ENCODE assay signal across 19 cellular contexts in the genomic region with DNA sequence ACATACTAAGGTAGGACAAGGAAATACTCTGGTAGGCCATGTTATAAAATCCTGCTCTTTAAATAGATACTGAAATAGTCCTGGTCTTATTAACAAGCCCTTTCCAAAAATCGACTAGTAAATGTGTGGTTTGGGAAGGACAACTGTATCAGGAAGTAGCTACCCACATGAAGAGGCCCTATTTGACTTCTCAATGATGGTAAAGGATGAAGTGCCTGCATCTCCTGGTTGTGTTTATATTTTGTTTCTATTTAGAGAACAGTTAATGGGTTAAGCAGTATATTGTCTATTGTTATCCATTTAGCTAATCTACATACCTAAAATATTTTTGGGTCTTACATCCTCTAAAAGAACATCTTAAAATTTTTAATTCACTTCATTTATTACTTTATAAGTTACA. TPM values are rescaled to one million over a fixed set of nuclear protein-coding genes. Genes with fewer than 3 reads are reported as not detected.
DNase-seq lines count a peak whose midpoint lies in the region; ATAC-seq, FAIRE-seq and TF ChIP-seq lines count a peak whose summit lies in the region.
"Had no signal": no experiment of that assay in that cellular context is flagged by ENCODE, and none has a peak within 500 bp of the region (broad histone marks: within the 10 kb centered on the region; RNA-seq: fewer than 3 reads in every experiment).

No MANE protein-coding gene starts in this region.

- H3K27ac ChIP-seq in SK-N-SH (ENCODE audit: low read depth in 2 of 2, low read length in 1 of 2): peak overlapping the region in 1 of 2 experiments; percentile 25; a peak in 1 of 4 replicates
- no peak overlapping the region for H3K27ac ChIP-seq in kidney (ENCODE audit: low read depth in 2 of 2, low read length in 2 of 2)
- no peak overlapping the region for H3K27ac ChIP-seq in upper lobe of right lung
- no peak overlapping the region for H3K27ac ChIP-seq in ovary

- CTCF ChIA-PET in SK-N-SH (lab: Yijun Ruan, JAX): interaction anchor here (0.9 to 1.4 kb wide), 2 partner anchors 8 to 24 kb away, joined by 4 to 6 read pairs; partner anchors contain the start of gene SHROOM1

- no peak overlapping the region for H3K9ac ChIP-seq in SK-N-SH
- no peak overlapping the region for H3K9ac ChIP-seq in kidney (ENCODE audit: low read length in 2 of 2)

- POLR2A ChIA-PET in SK-N-SH (lab: Yijun Ruan, JAX): interaction anchor here (1.6 kb wide), 1 partner anchor 12 kb away, joined by 7 read pairs; the partner anchor contains the start of genes GDF9 and UQCRQ

- no peaks in the 10 kb centered on the region for H3K9me2 ChIP-seq in SK-N-SH

- no peaks in the 10 kb centered on the region for H4K20me1 ChIP-seq in SK-N-SH (ENCODE audit: insufficient read depth)

- H3K4me3 ChIP-seq in SK-N-SH (ENCODE audit: low read depth in 2 of 2, low read length in 1 of 2): no peak overlapping the region
- no peak overlapping the region for H3K4me3 ChIP-seq in kidney (ENCODE audit: low read length in 2 of 2)
- no peak overlapping the region for H3K4me3 ChIP-seq in upper lobe of right lung
- H3K4me3 ChIP-seq in ovary: no peak overlapping the region

- TF ChIP-seq POLR2A in H54 (IDR thresholded peaks at IDR 0.05; ENCODE audit: low read depth, low read length): no peak
- no peak for TF ChIP-seq POLR2A in ovary (IDR thresholded peaks at IDR 0.05)

- H3K4me2 ChIP-seq in SK-N-SH: no peak overlapping the region

- 75% methylated on average over 1 of the region's 1 CpG for WGBS in SK-N-SH (ENCODE audit: low lambda C conversion rate)
- WGBS in ovary, 3 donors: 24 to 49% (median 48%) methylated on average over 1 of the region's 1 CpG

- H3K9me3 ChIP-seq in SK-N-SH (no peaks in the 10 kb centered on the region), kidney (ENCODE audit: control insufficient read depth in 1 of 2, low read length in 2 of 2) (no peaks in the 10 kb centered on the region), upper lobe of right lung (no peaks in the 10 kb centered on the region), ovary (no peaks in the 10 kb centered on the region)

- peaks cover 5% of the 10 kb centered on the region for H3F3A ChIP-seq in SK-N-SH (replicated peaks; ENCODE audit: insufficient read depth)

- FAIRE-seq in RCC 7860 (lab: Jason Lieb, UNC): peak; percentile 2
- FAIRE-seq in kidney (lab: Jason Lieb, UNC): peak; percentile 62
- FAIRE-seq in H54 (lab: Jason Lieb, UNC): no peak
- FAIRE-seq: D721Med had no signal

- intact Hi-C loops in kidney (cut with DNase I): no loop called here
- intact Hi-C loops in upper lobe of right lung (cut with DNase I): no loop called here
- intact Hi-C loops in ovary (cut with DNase I): no loop called here

- H3K27me3 ChIP-seq in SK-N-SH (ENCODE audit: insufficient read depth) (no peaks in the 10 kb centered on the region), upper lobe of right lung (no peaks in the 10 kb centered on the region), ovary (no peaks in the 10 kb centered on the region)

- H3K4me1 ChIP-seq in SK-N-SH (ENCODE audit: control insufficient read depth in 1 of 2, insufficient read depth in 2 of 2, low read depth in 1 of 2, low read length in 1 of 2) (no peaks in the 10 kb centered on the region), kidney (ENCODE audit: control insufficient read depth in 1 of 2, insufficient read depth in 1 of 2, low read depth in 1 of 2, low read length in 2 of 2) (peaks cover 0 to 3% of the 10 kb centered on the region in 2 donors), upper lobe of right lung (no peaks in the 10 kb centered on the region), ovary (ENCODE audit: insufficient read depth) (no peaks in the 10 kb centered on the region)

- DNase-seq in SK-N-SH (no peak), RCC 7860 (ENCODE audit: low spot score) (no peak), kidney (no peak), upper lobe of right lung (no peak), H54 (ENCODE audit: insufficient read length, low spot score) (no peak), ovary (no peak)
- DNase-seq: AML-193; CD4-positive, alpha-beta memory T cell; H7; Karpas-422; NCI-H1436 treated with DMSO at 0.1 percent for 48 hours; NCI-H446; NCI-H82; SHP77 treated with DMSO at 0.1 percent for 48 hours; SW 1271 had no signal

- H2AFZ ChIP-seq in SK-N-SH (ENCODE audit: low read depth): peak overlapping the region; percentile 61; the same call in 1 of the 2 replicates

- TF ChIP-seq RAD21 in SK-N-SH (IDR thresholded peaks at IDR 0.05; ENCODE audit: low read length): no peak

- TF ChIP-seq CTCF in SK-N-SH (IDR thresholded peaks at IDR 0.05): no peak
- no peak for TF ChIP-seq CTCF in kidney (IDR thresholded peaks at IDR 0.05; ENCODE audit: borderline replicate concordance, extremely low read depth, insufficient read depth)
- no peak for TF ChIP-seq CTCF in upper lobe of right lung (IDR thresholded peaks at IDR 0.05)
- no peak for TF ChIP-seq CTCF in ovary (IDR thresholded peaks at IDR 0.05)

- TF ChIP-seq EP300 in SK-N-SH (IDR thresholded peaks at IDR 0.05; ENCODE audit: borderline replicate concordance in 1 of 2, low read depth in 1 of 2, low read length in 1 of 2): no peak
- TF ChIP-seq EP300 in ovary (IDR thresholded peaks at IDR 0.05): no peak

- H3K79me2 ChIP-seq in SK-N-SH (ENCODE audit: insufficient read depth): no peaks in the 10 kb centered on the region

- no peak; the same call in 2 of the 3 replicates for ATAC-seq in SK-N-SH treated with all-trans-retinoic acid at 6 μM for 48 hours
- ATAC-seq in upper lobe of right lung: no peak
- no peak for ATAC-seq in GM18498 (IDR thresholded peaks at IDR 0.05; ENCODE audit: unreplicated experiment)
- ATAC-seq: Panc1 had no signal

- H3K36me3 ChIP-seq in SK-N-SH (replicated peaks in 1 of 2; ENCODE audit: control insufficient read depth in 1 of 2, insufficient read depth in 2 of 2, low read length in 1 of 2) (no peaks in the 10 kb centered on the region), kidney (ENCODE audit: control insufficient read depth in 1 of 2, insufficient read depth in 2 of 2, low read length in 2 of 2) (no peaks in the 10 kb centered on the region), upper lobe of right lung (no peaks in the 10 kb centered on the region), ovary (no peaks in the 10 kb centered on the region)

TF ChIP-seq in SK-N-SH, 30 proteins besides CTCF, POLR2A, EP300 and RAD21 (continues in another document):
- TF ChIP-seq SIN3A (IDR thresholded peaks at IDR 0.05; ENCODE audit: borderline replicate concordance, low read depth, low read length) (no peak), FOSL2 (IDR thresholded peaks at IDR 0.05; ENCODE audit: borderline replicate concordance, low read depth) (no peak), NFIC (IDR thresholded peaks at IDR 0.05; ENCODE audit: borderline replicate concordance) (no peak)

TF ChIP-seq in SK-N-SH treated with all-trans-retinoic acid at 6 μM for 48 hours, 23 proteins besides CTCF, POLR2A, EP300 and RAD21 (continues in another document):
- TF ChIP-seq ESRRG (CRISPR knock-in tag; IDR thresholded peaks at IDR 0.05) (no peak), ZNF70 (CRISPR knock-in tag; IDR thresholded peaks at IDR 0.05) (no peak), TOX (CRISPR knock-in tag; IDR thresholded peaks at IDR 0.05; ENCODE audit: borderline replicate concordance) (no peak)

RNA-seq across cellular contexts. Expression of gene GDF9, which starts 12.5 kb away (rescaled TPM):
- polyA plus RNA-seq in SK-N-SH (2012; rRNA removed) (0.82 and 1.2 TPM in 2 replicates), kidney (ENCODE audit: insufficient read depth, low read depth, low replicate concordance) (0.88 TPM), ovary (under 1 TPM; 0.60 to 0.93 TPM)
- polyA plus RNA-seq in SK-N-SH (2012; cell fraction: cytosol; rRNA removed): 0.53 and 0.59 TPM in 2 replicates
- polyA plus RNA-seq in SK-N-SH (2012; cell fraction: nucleus; rRNA removed): 1.2 and 1.8 TPM in 2 replicates
- total RNA-seq in kidney (0.88 TPM), upper lobe of right lung (0.46 TPM), ovary (under 1 TPM in 5 of 7 donors, not detected in 2; 0.20 to 0.31 (median 0.27) TPM)

RNA-seq across cellular contexts. Expression of gene UQCRQ, which starts 12.7 kb away (rescaled TPM):
- 510 and 694 TPM in 2 replicates for polyA plus RNA-seq in SK-N-SH (2012; rRNA removed)
- polyA plus RNA-seq in SK-N-SH (2012; cell fraction: cytosol; rRNA removed): 502 and 579 TPM in 2 replicates
- polyA plus RNA-seq in SK-N-SH (2012; cell fraction: nucleus; rRNA removed): 235 and 349 TPM in 2 replicates
- 306 TPM for total RNA-seq in kidney
- 1,158 TPM for polyA plus RNA-seq in kidney (ENCODE audit: insufficient read depth, low read depth, low replicate concordance)
- 256 TPM for total RNA-seq in upper lobe of right lung
- total RNA-seq in ovary: 100 to 1,000 TPM in 6 of 7 donors, 10 to 100 TPM in 1; 91.4 to 231 (median 222) TPM
- 100 to 1,000 TPM; 136 to 220 TPM for polyA plus RNA-seq in ovary

RNA-seq across cellular contexts. Expression of gene LEAP2, which starts 19.7 kb away (rescaled TPM):
- polyA plus RNA-seq in SK-N-SH (2012; rRNA removed): 0.63 and 0.64 TPM in 2 replicates
- 0.19 and 0.22 TPM in 2 replicates for polyA plus RNA-seq in SK-N-SH (2012; cell fraction: cytosol; rRNA removed)
- 3.8 and 5.5 TPM in 2 replicates for polyA plus RNA-seq in SK-N-SH (2012; cell fraction: nucleus; rRNA removed)
- 1.5 TPM for total RNA-seq in kidney
- polyA plus RNA-seq in kidney (ENCODE audit: insufficient read depth, low read depth, low replicate concordance): 6.9 TPM
- total RNA-seq in upper lobe of right lung: 0.69 TPM
- 1 to 10 TPM; 1.0 to 2.2 (median 1.3) TPM for total RNA-seq in ovary
- polyA plus RNA-seq in ovary: 1 to 10 TPM in 1 of 2 donors, under 1 TPM in 1; 0.64 to 1.3 TPM

RNA-seq across cellular contexts. Expression of gene SHROOM1, which starts 23.3 kb away (rescaled TPM):
- 3.8 and 4.8 TPM in 2 replicates for polyA plus RNA-seq in SK-N-SH (2012; rRNA removed)
- polyA plus RNA-seq in SK-N-SH (2012; cell fraction: cytosol; rRNA removed): 1.5 and 2.9 TPM in 2 replicates
- polyA plus RNA-seq in SK-N-SH (2012; cell fraction: nucleus; rRNA removed): 11.3 and 13.4 TPM in 2 replicates
- 13.4 TPM for total RNA-seq in kidney
- 7.8 TPM for polyA plus RNA-seq in kidney (ENCODE audit: insufficient read depth, low read depth, low replicate concordance)
- 24.2 TPM for total RNA-seq in upper lobe of right lung
- total RNA-seq in ovary: 10 to 100 TPM in 3 of 7 donors, 1 to 10 TPM in 4; 3.8 to 22.4 (median 8.9) TPM
- 1 to 10 TPM; 4.1 to 5.9 TPM for polyA plus RNA-seq in ovary
- polyA plus RNA-seq: CD4-positive, alpha-beta memory T cell had no signal

RNA-seq across cellular contexts. Expression of gene SOWAHA, which starts 40.7 kb away (rescaled TPM):
- polyA plus RNA-seq in SK-N-SH (2012; rRNA removed): 0.23 and 0.30 TPM in 2 replicates
- polyA plus RNA-seq in SK-N-SH (2012; cell fraction: cytosol; rRNA removed): 0.22 and 0.25 TPM in 2 replicates
- polyA plus RNA-seq in SK-N-SH (2012; cell fraction: nucleus; rRNA removed): 0.11 and 0.14 TPM in 2 replicates
- total RNA-seq in kidney: 4.1 TPM
- polyA plus RNA-seq in kidney (ENCODE audit: insufficient read depth, low read depth, low replicate concordance): 7.1 TPM
- total RNA-seq in upper lobe of right lung: not detected
- 1 to 10 TPM in 1 of 7 donors, under 1 TPM in 5, not detected in 1; 0.23 to 2.2 (median 0.64) TPM for total RNA-seq in ovary
- polyA plus RNA-seq in ovary: under 1 TPM; 0.05 to 0.07 TPM
- total RNA-seq: CD4-positive, alpha-beta memory T cell had no signal
